ENCODE assay signal across 8 cellular contexts in the genomic region with DNA sequence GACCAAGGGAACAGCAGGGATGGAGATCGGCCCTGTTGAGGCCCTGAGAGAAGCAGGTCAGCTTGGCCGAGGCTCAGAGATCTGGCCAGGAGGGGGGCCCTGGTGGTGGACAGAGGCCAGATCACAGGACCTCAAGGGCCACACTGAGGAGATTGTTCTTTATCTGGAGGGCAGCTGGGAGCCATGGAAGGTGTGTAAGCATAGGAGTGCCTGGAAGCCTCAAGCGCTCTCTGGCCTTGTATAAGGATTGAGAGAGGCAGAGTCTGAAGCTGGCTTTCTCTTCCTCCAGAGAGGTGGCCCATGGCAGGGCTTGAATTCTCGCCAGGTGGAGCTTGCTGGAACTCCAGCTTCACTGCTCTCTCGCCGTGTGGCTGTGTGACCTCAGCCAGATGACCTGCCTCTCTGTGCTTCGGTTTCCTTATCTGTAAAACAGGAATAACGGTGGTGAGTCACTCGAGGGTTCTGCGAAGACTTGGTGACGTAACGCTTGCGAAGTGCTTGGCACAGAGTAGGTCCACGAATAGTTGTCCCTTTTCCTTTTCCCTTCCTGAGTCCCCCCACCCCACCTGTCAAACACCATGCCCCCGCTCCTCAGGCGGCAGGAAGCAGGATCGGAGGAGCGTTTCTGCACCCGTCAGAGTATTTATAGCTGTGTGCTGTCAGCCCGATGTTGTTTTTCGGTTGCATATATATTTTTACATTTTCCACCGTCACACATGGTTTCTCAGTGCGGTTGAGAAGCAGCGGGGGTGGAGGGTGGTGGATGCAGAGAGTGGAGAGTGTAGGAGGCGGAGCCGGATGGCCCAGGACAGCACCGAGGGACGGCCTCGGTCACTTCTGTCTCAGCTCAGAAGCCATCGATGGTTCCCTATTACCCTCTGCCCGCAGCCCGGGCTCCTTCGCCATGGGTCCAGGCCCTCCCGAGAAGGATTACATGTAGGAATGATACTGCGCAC. TPM values are rescaled to one million over a fixed set of nuclear protein-coding genes. Genes with fewer than 3 reads are reported as not detected.
DNase-seq lines count a peak whose midpoint lies in the region; ATAC-seq and TF ChIP-seq lines count a peak whose summit lies in the region.

No MANE protein-coding gene starts in this region.

- 19 to 23% (median 20%) methylated on average over 32 to 35 of the region's 35 CpGs for WGBS in spleen, 5 donors

- ATAC-seq in GM19043 (IDR thresholded peaks at IDR 0.05; ENCODE audit: low read depth, unreplicated experiment) (peak; percentile 63), HG03135 (IDR thresholded peaks at IDR 0.05; ENCODE audit: unreplicated experiment) (peak; percentile 67)

- TF ChIP-seq POLR2A in spleen (IDR thresholded peaks at IDR 0.05) = no peak

- intact Hi-C loops in colonic mucosa (cut with DNase I) = no loop called here
- intact Hi-C loops in spleen (cut with DNase I; ENCODE audit: low total_unique reads) = no loop called here

- TF ChIP-seq CTCF in colonic mucosa (IDR thresholded peaks at IDR 0.05) = no peak
- no peak for TF ChIP-seq CTCF in spleen (IDR thresholded peaks at IDR 0.05 in 8 of 11, conservative IDR thresholded peaks at IDR 0.05 in 3 of 11)

- no peaks in the 10 kb centered on the region for H3K36me3 ChIP-seq in colonic mucosa
- H3K36me3 ChIP-seq in spleen = no peaks in the 10 kb centered on the region

- H3K4me1 ChIP-seq in colonic mucosa (no peaks in the 10 kb centered on the region), spleen (peaks cover 23 to 97% (median 71%) of the 10 kb centered on the region in 6 donors)

- DNase-seq in activated CD4-positive, CD25-positive, alpha-beta regulatory T cell (lab: John Stamatoyannopoulos, UW) = peak in 3 of 4 experiments; percentile 17 to 43 (median 27)
- DNase-seq in colonic mucosa (no peak), spleen (peak; percentile 91), NCI-H748 (lab: John Stamatoyannopoulos, UW; ENCODE audit: unreplicated experiment) (no peak), cerebellar cortex (ENCODE audit: low spot score) (no peak), NCI-H146 (lab: John Stamatoyannopoulos, UW) (no peak)

- H3K27ac ChIP-seq in colonic mucosa (peak overlapping the region; percentile 26), spleen (peak overlapping the region; percentile 72 to 92 (median 84))

- peak overlapping the region; percentile 12 for H3K4me3 ChIP-seq in colonic mucosa
- H3K4me3 ChIP-seq in spleen = peak overlapping the region; percentile 11 to 64 (median 28)

- H3K27me3 ChIP-seq in colonic mucosa = no peaks in the 10 kb centered on the region
- no peaks in the 10 kb centered on the region for H3K27me3 ChIP-seq in spleen (replicated peaks in 1 of 7)

- no peak overlapping the region for H3K9ac ChIP-seq in colonic mucosa (ENCODE audit: low read depth in 2 of 2, low read length in 2 of 2)

- H3K9me3 ChIP-seq in colonic mucosa (no peaks in the 10 kb centered on the region), spleen (no peaks in the 10 kb centered on the region)

RNA-seq across cellular contexts. Expression of a gene that starts 17.0 kb away (rescaled TPM):
- total RNA-seq in colonic mucosa = 1 to 10 TPM in 1 of 2 donors, under 1 TPM in 1; 0.69 to 2.4 TPM
- 1 to 10 TPM in 6 of 7 donors, under 1 TPM in 1; 0.34 to 3.0 (median 2.2) TPM for total RNA-seq in spleen
- polyA plus RNA-seq in spleen = 1 to 10 TPM in 1 of 3 donors, under 1 TPM in 2; 0.42 to 1.2 (median 0.52) TPM

Comparison
In these comparisons a context has a peak if more than half of its experiments do, and no peak if none do; other contexts are left out.
1. DNase-seq: peak in activated CD4-positive, CD25-positive, alpha-beta regulatory T cell (3 of 4) and spleen (single experiment); none in colonic mucosa (single experiment), NCI-H748 (single experiment), cerebellar cortex (single experiment) and NCI-H146 (single experiment).